1 cellular context compared by ENCODE assay signal in genomic region chr2:237118731-237119130, GRCh38.
TF ChIP-seq lines count a peak whose summit lies in the region.

No MANE protein-coding gene starts in this region.

TF ChIP-seq in IMR-90, 13 proteins besides CTCF, POLR2A, EP300 and RAD21:
- TF ChIP-seq BHLHE40 (IDR thresholded peaks at IDR 0.05; ENCODE audit: low read depth, low read length) = no peak
